In the genomic region with DNA sequence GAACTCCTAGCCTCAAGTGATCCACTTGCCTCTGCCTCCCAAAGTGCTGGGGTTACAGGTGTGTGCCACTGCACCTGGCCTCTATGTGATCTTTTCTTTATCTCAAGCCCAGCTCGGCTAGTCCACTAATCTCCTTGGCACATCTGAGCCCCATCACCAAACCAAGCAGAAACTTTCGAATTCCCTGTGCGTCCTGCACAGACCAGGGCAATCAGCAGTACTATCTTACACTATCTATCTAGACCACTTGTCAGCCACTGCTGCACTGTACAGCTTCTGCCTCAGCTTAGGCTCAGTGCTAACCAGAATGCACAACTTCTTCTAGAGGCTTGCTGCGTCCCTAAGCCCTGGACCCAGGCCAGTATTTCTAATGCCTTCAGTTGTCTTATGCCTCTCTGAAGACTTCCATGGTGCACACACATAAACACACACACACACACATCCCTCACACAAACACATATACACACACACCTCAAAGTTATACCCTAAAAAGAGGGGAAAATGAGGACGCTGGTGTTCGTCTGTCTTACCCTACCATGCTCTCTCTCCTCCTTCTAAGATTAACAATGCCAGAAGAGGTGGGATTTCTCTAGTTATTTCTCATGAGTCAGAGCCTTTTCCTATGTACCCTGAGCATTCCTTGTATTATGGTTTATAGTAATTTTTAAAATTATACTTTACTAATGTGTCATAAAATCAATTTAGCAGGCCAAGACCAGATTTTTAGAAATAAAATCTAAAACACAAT, we compare ENCODE assay signal across 1 cellular context.
TF ChIP-seq lines count a peak whose summit lies in the region.

No MANE protein-coding gene starts in this region.

TF ChIP-seq in K562, 482 proteins besides CTCF, POLR2A, EP300 and RAD21 (continued from another document and continues in another):
- TF ChIP-seq, protein P1, sequence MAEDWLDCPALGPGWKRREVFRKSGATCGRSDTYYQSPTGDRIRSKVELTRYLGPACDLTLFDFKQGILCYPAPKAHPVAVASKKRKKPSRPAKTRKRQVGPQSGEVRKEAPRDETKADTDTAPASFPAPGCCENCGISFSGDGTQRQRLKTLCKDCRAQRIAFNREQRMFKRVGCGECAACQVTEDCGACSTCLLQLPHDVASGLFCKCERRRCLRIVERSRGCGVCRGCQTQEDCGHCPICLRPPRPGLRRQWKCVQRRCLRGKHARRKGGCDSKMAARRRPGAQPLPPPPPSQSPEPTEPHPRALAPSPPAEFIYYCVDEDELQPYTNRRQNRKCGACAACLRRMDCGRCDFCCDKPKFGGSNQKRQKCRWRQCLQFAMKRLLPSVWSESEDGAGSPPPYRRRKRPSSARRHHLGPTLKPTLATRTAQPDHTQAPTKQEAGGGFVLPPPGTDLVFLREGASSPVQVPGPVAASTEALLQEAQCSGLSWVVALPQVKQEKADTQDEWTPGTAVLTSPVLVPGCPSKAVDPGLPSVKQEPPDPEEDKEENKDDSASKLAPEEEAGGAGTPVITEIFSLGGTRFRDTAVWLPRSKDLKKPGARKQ (CRISPR knock-in tag; IDR thresholded peaks at IDR 0.05), result no peak
- 0 out of 2 replicates have a peak, but pooled peaks have one; percentile 40 for TF ChIP-seq ZNF644 (tag; IDR thresholded peaks at IDR 0.05; ENCODE audit: low read depth)
- TF ChIP-seq, protein P2, sequence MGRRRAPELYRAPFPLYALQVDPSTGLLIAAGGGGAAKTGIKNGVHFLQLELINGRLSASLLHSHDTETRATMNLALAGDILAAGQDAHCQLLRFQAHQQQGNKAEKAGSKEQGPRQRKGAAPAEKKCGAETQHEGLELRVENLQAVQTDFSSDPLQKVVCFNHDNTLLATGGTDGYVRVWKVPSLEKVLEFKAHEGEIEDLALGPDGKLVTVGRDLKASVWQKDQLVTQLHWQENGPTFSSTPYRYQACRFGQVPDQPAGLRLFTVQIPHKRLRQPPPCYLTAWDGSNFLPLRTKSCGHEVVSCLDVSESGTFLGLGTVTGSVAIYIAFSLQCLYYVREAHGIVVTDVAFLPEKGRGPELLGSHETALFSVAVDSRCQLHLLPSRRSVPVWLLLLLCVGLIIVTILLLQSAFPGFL (CRISPR knock-in tag; IDR thresholded peaks at IDR 0.05), result peak; percentile 43; the same call in 1 of the 2 replicates
- no peak for TF ChIP-seq MCM5 (IDR thresholded peaks at IDR 0.05; ENCODE audit: low read depth)
- TF ChIP-seq, protein P3, sequence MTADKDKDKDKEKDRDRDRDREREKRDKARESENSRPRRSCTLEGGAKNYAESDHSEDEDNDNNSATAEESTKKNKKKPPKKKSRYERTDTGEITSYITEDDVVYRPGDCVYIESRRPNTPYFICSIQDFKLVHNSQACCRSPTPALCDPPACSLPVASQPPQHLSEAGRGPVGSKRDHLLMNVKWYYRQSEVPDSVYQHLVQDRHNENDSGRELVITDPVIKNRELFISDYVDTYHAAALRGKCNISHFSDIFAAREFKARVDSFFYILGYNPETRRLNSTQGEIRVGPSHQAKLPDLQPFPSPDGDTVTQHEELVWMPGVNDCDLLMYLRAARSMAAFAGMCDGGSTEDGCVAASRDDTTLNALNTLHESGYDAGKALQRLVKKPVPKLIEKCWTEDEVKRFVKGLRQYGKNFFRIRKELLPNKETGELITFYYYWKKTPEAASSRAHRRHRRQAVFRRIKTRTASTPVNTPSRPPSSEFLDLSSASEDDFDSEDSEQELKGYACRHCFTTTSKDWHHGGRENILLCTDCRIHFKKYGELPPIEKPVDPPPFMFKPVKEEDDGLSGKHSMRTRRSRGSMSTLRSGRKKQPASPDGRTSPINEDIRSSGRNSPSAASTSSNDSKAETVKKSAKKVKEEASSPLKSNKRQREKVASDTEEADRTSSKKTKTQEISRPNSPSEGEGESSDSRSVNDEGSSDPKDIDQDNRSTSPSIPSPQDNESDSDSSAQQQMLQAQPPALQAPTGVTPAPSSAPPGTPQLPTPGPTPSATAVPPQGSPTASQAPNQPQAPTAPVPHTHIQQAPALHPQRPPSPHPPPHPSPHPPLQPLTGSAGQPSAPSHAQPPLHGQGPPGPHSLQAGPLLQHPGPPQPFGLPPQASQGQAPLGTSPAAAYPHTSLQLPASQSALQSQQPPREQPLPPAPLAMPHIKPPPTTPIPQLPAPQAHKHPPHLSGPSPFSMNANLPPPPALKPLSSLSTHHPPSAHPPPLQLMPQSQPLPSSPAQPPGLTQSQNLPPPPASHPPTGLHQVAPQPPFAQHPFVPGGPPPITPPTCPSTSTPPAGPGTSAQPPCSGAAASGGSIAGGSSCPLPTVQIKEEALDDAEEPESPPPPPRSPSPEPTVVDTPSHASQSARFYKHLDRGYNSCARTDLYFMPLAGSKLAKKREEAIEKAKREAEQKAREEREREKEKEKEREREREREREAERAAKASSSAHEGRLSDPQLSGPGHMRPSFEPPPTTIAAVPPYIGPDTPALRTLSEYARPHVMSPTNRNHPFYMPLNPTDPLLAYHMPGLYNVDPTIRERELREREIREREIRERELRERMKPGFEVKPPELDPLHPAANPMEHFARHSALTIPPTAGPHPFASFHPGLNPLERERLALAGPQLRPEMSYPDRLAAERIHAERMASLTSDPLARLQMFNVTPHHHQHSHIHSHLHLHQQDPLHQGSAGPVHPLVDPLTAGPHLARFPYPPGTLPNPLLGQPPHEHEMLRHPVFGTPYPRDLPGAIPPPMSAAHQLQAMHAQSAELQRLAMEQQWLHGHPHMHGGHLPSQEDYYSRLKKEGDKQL (CRISPR knock-in tag; IDR thresholded peaks at IDR 0.05; ENCODE audit: borderline replicate concordance), result no peak
- TF ChIP-seq NR2C1 (IDR thresholded peaks at IDR 0.05), result no peak
- TF ChIP-seq NR2C1 (tag; IDR thresholded peaks at IDR 0.05), result no peak
- TF ChIP-seq, protein P4, sequence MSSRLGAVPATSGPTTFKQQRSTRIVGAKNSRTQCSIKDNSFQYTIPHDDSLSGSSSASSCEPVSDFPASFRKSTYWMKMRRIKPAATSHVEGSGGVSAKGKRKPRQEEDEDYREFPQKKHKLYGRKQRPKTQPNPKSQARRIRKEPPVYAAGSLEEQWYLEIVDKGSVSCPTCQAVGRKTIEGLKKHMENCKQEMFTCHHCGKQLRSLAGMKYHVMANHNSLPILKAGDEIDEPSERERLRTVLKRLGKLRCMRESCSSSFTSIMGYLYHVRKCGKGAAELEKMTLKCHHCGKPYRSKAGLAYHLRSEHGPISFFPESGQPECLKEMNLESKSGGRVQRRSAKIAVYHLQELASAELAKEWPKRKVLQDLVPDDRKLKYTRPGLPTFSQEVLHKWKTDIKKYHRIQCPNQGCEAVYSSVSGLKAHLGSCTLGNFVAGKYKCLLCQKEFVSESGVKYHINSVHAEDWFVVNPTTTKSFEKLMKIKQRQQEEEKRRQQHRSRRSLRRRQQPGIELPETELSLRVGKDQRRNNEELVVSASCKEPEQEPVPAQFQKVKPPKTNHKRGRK (tag; IDR thresholded peaks at IDR 0.05), result no peak
- TF ChIP-seq SPI1 (IDR thresholded peaks at IDR 0.05; ENCODE audit: borderline replicate concordance, low read depth, low read length), result no peak
- TF ChIP-seq FOXM1 (IDR thresholded peaks at IDR 0.05; ENCODE audit: low read depth), result no peak; the same call in 1 of the 2 replicates
- no peak for TF ChIP-seq FOXM1 (CRISPR knock-in tag; IDR thresholded peaks at IDR 0.05; ENCODE audit: low read depth)
- no peak for TF ChIP-seq TCFL5 (CRISPR knock-in tag; conservative IDR thresholded peaks at IDR 0.05)
- TF ChIP-seq HDAC6 (IDR thresholded peaks at IDR 0.05; ENCODE audit: low read depth, low read length), result no peak
- TF ChIP-seq, protein P5, sequence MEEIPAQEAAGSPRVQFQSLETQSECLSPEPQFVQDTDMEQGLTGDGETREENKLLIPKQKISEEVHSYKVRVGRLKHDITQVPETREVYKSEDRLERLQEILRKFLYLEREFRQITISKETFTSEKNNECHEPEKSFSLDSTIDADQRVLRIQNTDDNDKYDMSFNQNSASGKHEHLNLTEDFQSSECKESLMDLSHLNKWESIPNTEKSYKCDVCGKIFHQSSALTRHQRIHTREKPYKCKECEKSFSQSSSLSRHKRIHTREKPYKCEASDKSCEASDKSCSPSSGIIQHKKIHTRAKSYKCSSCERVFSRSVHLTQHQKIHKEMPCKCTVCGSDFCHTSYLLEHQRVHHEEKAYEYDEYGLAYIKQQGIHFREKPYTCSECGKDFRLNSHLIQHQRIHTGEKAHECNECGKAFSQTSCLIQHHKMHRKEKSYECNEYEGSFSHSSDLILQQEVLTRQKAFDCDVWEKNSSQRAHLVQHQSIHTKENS (CRISPR knock-in tag; IDR thresholded peaks at IDR 0.05), result no peak
- TF ChIP-seq ZNF12 (CRISPR knock-in tag; IDR thresholded peaks at IDR 0.05), result no peak
- no peak for TF ChIP-seq SREBF2 (CRISPR knock-in tag; IDR thresholded peaks at IDR 0.05)
- TF ChIP-seq, protein P6, sequence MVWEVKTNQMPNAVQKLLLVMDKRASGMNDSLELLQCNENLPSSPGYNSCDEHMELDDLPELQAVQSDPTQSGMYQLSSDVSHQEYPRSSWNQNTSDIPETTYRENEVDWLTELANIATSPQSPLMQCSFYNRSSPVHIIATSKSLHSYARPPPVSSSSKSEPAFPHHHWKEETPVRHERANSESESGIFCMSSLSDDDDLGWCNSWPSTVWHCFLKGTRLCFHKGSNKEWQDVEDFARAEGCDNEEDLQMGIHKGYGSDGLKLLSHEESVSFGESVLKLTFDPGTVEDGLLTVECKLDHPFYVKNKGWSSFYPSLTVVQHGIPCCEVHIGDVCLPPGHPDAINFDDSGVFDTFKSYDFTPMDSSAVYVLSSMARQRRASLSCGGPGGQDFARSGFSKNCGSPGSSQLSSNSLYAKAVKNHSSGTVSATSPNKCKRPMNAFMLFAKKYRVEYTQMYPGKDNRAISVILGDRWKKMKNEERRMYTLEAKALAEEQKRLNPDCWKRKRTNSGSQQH (CRISPR knock-in tag; IDR thresholded peaks at IDR 0.05), result no peak
- TF ChIP-seq, protein P7, sequence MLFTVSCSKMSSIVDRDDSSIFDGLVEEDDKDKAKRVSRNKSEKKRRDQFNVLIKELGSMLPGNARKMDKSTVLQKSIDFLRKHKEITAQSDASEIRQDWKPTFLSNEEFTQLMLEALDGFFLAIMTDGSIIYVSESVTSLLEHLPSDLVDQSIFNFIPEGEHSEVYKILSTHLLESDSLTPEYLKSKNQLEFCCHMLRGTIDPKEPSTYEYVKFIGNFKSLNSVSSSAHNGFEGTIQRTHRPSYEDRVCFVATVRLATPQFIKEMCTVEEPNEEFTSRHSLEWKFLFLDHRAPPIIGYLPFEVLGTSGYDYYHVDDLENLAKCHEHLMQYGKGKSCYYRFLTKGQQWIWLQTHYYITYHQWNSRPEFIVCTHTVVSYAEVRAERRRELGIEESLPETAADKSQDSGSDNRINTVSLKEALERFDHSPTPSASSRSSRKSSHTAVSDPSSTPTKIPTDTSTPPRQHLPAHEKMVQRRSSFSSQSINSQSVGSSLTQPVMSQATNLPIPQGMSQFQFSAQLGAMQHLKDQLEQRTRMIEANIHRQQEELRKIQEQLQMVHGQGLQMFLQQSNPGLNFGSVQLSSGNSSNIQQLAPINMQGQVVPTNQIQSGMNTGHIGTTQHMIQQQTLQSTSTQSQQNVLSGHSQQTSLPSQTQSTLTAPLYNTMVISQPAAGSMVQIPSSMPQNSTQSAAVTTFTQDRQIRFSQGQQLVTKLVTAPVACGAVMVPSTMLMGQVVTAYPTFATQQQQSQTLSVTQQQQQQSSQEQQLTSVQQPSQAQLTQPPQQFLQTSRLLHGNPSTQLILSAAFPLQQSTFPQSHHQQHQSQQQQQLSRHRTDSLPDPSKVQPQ (CRISPR knock-in tag; IDR thresholded peaks at IDR 0.05; ENCODE audit: borderline replicate concordance), result no peak
- no peak for TF ChIP-seq ZNF384 (IDR thresholded peaks at IDR 0.05; ENCODE audit: low read depth, low read length)
- no peak for TF ChIP-seq PCBP2 (IDR thresholded peaks at IDR 0.05; ENCODE audit: low read depth, low read length, poor library complexity, severe bottlenecking)
- no peak for TF ChIP-seq ZKSCAN3 (CRISPR knock-in tag; IDR thresholded peaks at IDR 0.05)
- TF ChIP-seq FOXA3 (CRISPR knock-in tag; conservative IDR thresholded peaks at IDR 0.05 in 1 of 2, IDR thresholded peaks at IDR 0.05 in 1 of 2), result no peak
- TF ChIP-seq, protein P8, sequence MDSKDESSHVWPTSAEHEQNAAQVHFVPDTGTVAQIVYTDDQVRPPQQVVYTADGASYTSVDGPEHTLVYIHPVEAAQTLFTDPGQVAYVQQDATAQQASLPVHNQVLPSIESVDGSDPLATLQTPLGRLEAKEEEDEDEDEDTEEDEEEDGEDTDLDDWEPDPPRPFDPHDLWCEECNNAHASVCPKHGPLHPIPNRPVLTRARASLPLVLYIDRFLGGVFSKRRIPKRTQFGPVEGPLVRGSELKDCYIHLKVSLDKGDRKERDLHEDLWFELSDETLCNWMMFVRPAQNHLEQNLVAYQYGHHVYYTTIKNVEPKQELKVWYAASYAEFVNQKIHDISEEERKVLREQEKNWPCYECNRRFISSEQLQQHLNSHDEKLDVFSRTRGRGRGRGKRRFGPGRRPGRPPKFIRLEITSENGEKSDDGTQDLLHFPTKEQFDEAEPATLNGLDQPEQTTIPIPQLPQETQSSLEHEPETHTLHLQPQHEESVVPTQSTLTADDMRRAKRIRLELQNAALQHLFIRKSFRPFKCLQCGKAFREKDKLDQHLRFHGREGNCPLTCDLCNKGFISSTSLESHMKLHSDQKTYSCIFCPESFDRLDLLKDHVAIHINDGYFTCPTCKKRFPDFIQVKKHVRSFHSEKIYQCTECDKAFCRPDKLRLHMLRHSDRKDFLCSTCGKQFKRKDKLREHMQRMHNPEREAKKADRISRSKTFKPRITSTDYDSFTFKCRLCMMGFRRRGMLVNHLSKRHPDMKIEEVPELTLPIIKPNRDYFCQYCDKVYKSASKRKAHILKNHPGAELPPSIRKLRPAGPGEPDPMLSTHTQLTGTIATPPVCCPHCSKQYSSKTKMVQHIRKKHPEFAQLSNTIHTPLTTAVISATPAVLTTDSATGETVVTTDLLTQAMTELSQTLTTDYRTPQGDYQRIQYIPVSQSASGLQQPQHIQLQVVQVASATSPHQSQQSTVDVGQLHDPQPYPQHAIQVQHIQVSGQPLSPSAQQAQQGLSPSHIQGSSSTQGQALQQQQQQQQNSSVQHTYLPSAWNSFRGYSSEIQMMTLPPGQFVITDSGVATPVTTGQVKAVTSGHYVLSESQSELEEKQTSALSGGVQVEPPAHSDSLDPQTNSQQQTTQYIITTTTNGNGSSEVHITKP (IDR thresholded peaks at IDR 0.05; ENCODE audit: partially characterized antibody), result no peak
- peak; percentile 68 for TF ChIP-seq NFIC (IDR thresholded peaks at IDR 0.05)
- no peak for TF ChIP-seq HDAC3 (IDR thresholded peaks at IDR 0.05; ENCODE audit: borderline replicate concordance, partially characterized antibody)
- TF ChIP-seq GTF2F1 (IDR thresholded peaks at IDR 0.05; ENCODE audit: low read depth, low read length), result no peak
- TF ChIP-seq MYNN (IDR thresholded peaks at IDR 0.05), result no peak
- no peak for TF ChIP-seq MYNN (CRISPR knock-in tag; IDR thresholded peaks at IDR 0.05)
- peak; percentile 29 for TF ChIP-seq CCNT2 (IDR thresholded peaks at IDR 0.05; ENCODE audit: borderline replicate concordance, extremely low read depth, insufficient read length, low read depth, low read length)
- TF ChIP-seq ZC3H4 (CRISPR knock-in tag; IDR thresholded peaks at IDR 0.05; ENCODE audit: borderline replicate concordance), result no peak
- TF ChIP-seq CBFA2T2 (conservative IDR thresholded peaks at IDR 0.05), result peak; percentile 86
- TF ChIP-seq, protein P9, sequence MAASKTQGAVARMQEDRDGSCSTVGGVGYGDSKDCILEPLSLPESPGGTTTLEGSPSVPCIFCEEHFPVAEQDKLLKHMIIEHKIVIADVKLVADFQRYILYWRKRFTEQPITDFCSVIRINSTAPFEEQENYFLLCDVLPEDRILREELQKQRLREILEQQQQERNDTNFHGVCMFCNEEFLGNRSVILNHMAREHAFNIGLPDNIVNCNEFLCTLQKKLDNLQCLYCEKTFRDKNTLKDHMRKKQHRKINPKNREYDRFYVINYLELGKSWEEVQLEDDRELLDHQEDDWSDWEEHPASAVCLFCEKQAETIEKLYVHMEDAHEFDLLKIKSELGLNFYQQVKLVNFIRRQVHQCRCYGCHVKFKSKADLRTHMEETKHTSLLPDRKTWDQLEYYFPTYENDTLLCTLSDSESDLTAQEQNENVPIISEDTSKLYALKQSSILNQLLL (CRISPR knock-in tag; IDR thresholded peaks at IDR 0.05; ENCODE audit: borderline replicate concordance), result no peak
- TF ChIP-seq ZNF23 (CRISPR knock-in tag; IDR thresholded peaks at IDR 0.05), result no peak
